ENCODE assay signal across 8 cellular contexts in genomic region chr19:12884926-12885748, GRCh38. TPM values are rescaled to one million over a fixed set of nuclear protein-coding genes. Genes with fewer than 3 reads are reported as not detected.
DNase-seq lines count a peak whose midpoint lies in the region; ATAC-seq and TF ChIP-seq lines count a peak whose summit lies in the region.

No MANE protein-coding gene starts in this region.

- H2AFZ ChIP-seq in Loucy (ENCODE audit: low read length) (peak overlapping the region; percentile 60; the same call in 1 of the 2 replicates), hepatocyte (peak overlapping the region; percentile 56)

- H3K9me3 Mint-ChIP-seq in T-cell, result no peaks in the 10 kb centered on the region

- H3K79me2 ChIP-seq in Loucy (ENCODE audit: insufficient read depth, low read length), result peaks cover 8% of the 10 kb centered on the region; the same call in 1 of the 2 replicates
- H3K79me2 ChIP-seq in hepatocyte, result no peaks in the 10 kb centered on the region

- peak overlapping the region; percentile 51 for H3K4me3 ChIP-seq in Loucy (ENCODE audit: low read length, poor library complexity, severe bottlenecking)
- peak overlapping the region; percentile 36 for H3K4me3 ChIP-seq in adipocyte (ENCODE audit: low read length)
- peak overlapping the region; percentile 20 for H3K4me3 ChIP-seq in hepatocyte
- peak overlapping the region; percentile 57 for H3K4me3 ChIP-seq in skeletal muscle satellite cell (ENCODE audit: low read length)

- H3K27ac ChIP-seq in hepatocyte, result no peak overlapping the region

- H3K9ac ChIP-seq in Loucy (ENCODE audit: low read depth, low read length, poor library complexity, severe bottlenecking) (no peak overlapping the region), adipocyte (ENCODE audit: low read length) (no peak overlapping the region), skeletal muscle satellite cell (ENCODE audit: low read depth, low read length) (no peak overlapping the region)

- H3K27ac Mint-ChIP-seq in T-cell, result peak overlapping the region; percentile 83 to 84

- H3K4me1 ChIP-seq in Loucy (ENCODE audit: insufficient read depth, low read length, poor library complexity, severe bottlenecking) (peaks cover 6% of the 10 kb centered on the region), adipocyte (ENCODE audit: control insufficient read depth, insufficient read depth, low read length) (peaks cover 31% of the 10 kb centered on the region), hepatocyte (ENCODE audit: insufficient read depth) (peaks cover 5% of the 10 kb centered on the region), skeletal muscle satellite cell (ENCODE audit: control insufficient read depth, insufficient read depth, low read length) (peaks cover 12% of the 10 kb centered on the region)

- TF ChIP-seq CTCF in Loucy (conservative IDR thresholded peaks at IDR 0.05; ENCODE audit: low read length), result peak; percentile 42
- peak; percentile 58 for TF ChIP-seq CTCF in hepatocyte (IDR thresholded peaks at IDR 0.05; ENCODE audit: poor library complexity)

- H3K4me2 ChIP-seq in Loucy (ENCODE audit: low read depth, low read length, poor library complexity, severe bottlenecking) (peak overlapping the region; percentile 30), hepatocyte (peak overlapping the region; percentile 92), skeletal muscle satellite cell (ENCODE audit: low read length) (peak overlapping the region; percentile 82)

- POLR2A ChIA-PET in T-cell (lab: Charles Lee), result interaction anchor here (0.5 to 0.7 kb wide), 3 partner anchors 28 to 130 kb away, joined by 3 to 12 read pairs (median 5); no protein-coding TSS in a partner anchor

- no peaks in the 10 kb centered on the region for H3K9me2 ChIP-seq in Loucy (replicated peaks; ENCODE audit: low read depth, low read length)
- no peaks in the 10 kb centered on the region for H3K9me2 ChIP-seq in hepatocyte (replicated peaks; ENCODE audit: insufficient read depth)

- H4K20me1 ChIP-seq in Loucy (ENCODE audit: insufficient read depth, low read length, poor library complexity, severe bottlenecking), result no peaks in the 10 kb centered on the region
- no peaks in the 10 kb centered on the region for H4K20me1 ChIP-seq in hepatocyte (ENCODE audit: insufficient read depth, poor library complexity, severe bottlenecking)

- ATAC-seq in T-cell (replicated peaks in 1 of 4) (peak; percentile 72 to 78 (median 75)), HG02973 (IDR thresholded peaks at IDR 0.05; ENCODE audit: unreplicated experiment) (no peak)

- H3K4me1 Mint-ChIP-seq in T-cell, result peaks cover 25 to 33% (median 26%) of the 10 kb centered on the region in 3 donors

- WGBS in hepatocyte (ENCODE audit: low lambda C conversion rate, missing lambda C conversion rate), result 8% methylated on average over 65 of the region's 73 CpGs

- H3K36me3 Mint-ChIP-seq in T-cell, result no peaks in the 10 kb centered on the region

- H3K36me3 ChIP-seq in Loucy (ENCODE audit: insufficient read depth, low read length), result no peaks in the 10 kb centered on the region
- H3K36me3 ChIP-seq in adipocyte (ENCODE audit: control insufficient read depth, insufficient read depth, low read length, severe bottlenecking), result no peaks in the 10 kb centered on the region
- H3K36me3 ChIP-seq in hepatocyte (replicated peaks; ENCODE audit: insufficient read depth, low read depth), result no peaks in the 10 kb centered on the region
- H3K36me3 ChIP-seq in skeletal muscle satellite cell (ENCODE audit: insufficient read depth, low read length), result no peaks in the 10 kb centered on the region

- H3K27me3 Mint-ChIP-seq in T-cell, result peaks cover 0 to 2% of the 10 kb centered on the region in 2 donors

- H3K27me3 ChIP-seq in Loucy (ENCODE audit: insufficient read depth, low read length, poor library complexity, severe bottlenecking), result no peaks in the 10 kb centered on the region
- H3K27me3 ChIP-seq in adipocyte (replicated peaks; ENCODE audit: control insufficient read depth, insufficient read depth, low read length), result peaks cover 13% of the 10 kb centered on the region
- peaks cover 34% of the 10 kb centered on the region for H3K27me3 ChIP-seq in hepatocyte
- peaks cover 34% of the 10 kb centered on the region for H3K27me3 ChIP-seq in skeletal muscle satellite cell (ENCODE audit: control insufficient read depth, insufficient read depth, low read length)

- H3F3A ChIP-seq in Loucy (ENCODE audit: low read depth), result no peaks in the 10 kb centered on the region

- H3K4me3 Mint-ChIP-seq in T-cell, result peak overlapping the region; percentile 80 to 86 (median 85)

- peak; percentile 55 for DNase-seq in Daoy (ENCODE audit: low read depth)
- DNase-seq in T-cell, result peak; percentile 73 to 91 (median 85)
- DNase-seq in adipocyte (ENCODE audit: low read depth), result peak; percentile 62
- peak; percentile 91 for DNase-seq in hepatocyte (ENCODE audit: low spot score)
- no peak for DNase-seq in GM19240 (ENCODE audit: insufficient read length, low spot score)

- CTCF ChIA-PET in T-cell (lab: Charles Lee), result interaction anchor here in 1 of 2 donors (0.6 to 1.6 kb wide), 12 partner anchors 9 to 109 kb away, joined by 3 to 19 read pairs (median 4); partner anchors contain the start of genes CALR, FARSA and SYCE2

- peaks cover 5% of the 10 kb centered on the region; the same call in 1 of the 2 replicates for H3K9me3 ChIP-seq in Loucy (ENCODE audit: insufficient read depth, low read depth, low read length)
- no peaks in the 10 kb centered on the region for H3K9me3 ChIP-seq in adipocyte (ENCODE audit: control insufficient read depth, low read length)
- no peaks in the 10 kb centered on the region for H3K9me3 ChIP-seq in hepatocyte (ENCODE audit: low read depth)
- peaks cover 14% of the 10 kb centered on the region for H3K9me3 ChIP-seq in skeletal muscle satellite cell (replicated peaks; ENCODE audit: low read length)

RNA-seq across cellular contexts. Expression of gene KLF1, which starts 1.9 kb away (rescaled TPM):
- total RNA-seq in Daoy (2014; rRNA removed; shearing (Covaris generic)), result not detected in 2 replicates
- total RNA-seq in T-cell (under 1 TPM in 3 of 5 donors, not detected in 2; 0.36 to 0.67 (median 0.38) TPM), hepatocyte (0.37 TPM in 1 of 2 replicates, not detected in the other)
- polyA plus RNA-seq in hepatocyte, result not detected in 2 replicates
- under 0.01 and 0.44 TPM in 2 replicates for total RNA-seq in skeletal muscle satellite cell (2012; rRNA removed)

RNA-seq across cellular contexts. Expression of gene DNASE2, which starts 3.9 kb away (rescaled TPM):
- total RNA-seq in Daoy (2014; rRNA removed; shearing (Covaris generic)), result 13.7 and 19.3 TPM in 2 replicates
- total RNA-seq in T-cell (10 to 100 TPM; 13.4 to 32.1 (median 26.5) TPM), hepatocyte (25.7 and 31.5 TPM in 2 replicates)
- 41.3 and 41.9 TPM in 2 replicates for polyA plus RNA-seq in hepatocyte
- 12.0 and 15.5 TPM in 2 replicates for total RNA-seq in skeletal muscle satellite cell (2012; rRNA removed)

RNA-seq across cellular contexts. Expression of gene GCDH, which starts 5.8 kb away (rescaled TPM):
- 47.0 and 91.3 TPM in 2 replicates for total RNA-seq in Daoy (2014; rRNA removed; shearing (Covaris generic))
- total RNA-seq in T-cell, result 10 to 100 TPM; 39.8 to 68.7 (median 60.0) TPM
- total RNA-seq in hepatocyte, result 31.7 and 34.2 TPM in 2 replicates
- polyA plus RNA-seq in hepatocyte, result 23.4 and 30.7 TPM in 2 replicates
- total RNA-seq in skeletal muscle satellite cell (2012; rRNA removed), result 47.4 and 66.4 TPM in 2 replicates

RNA-seq across cellular contexts. Expression of gene SYCE2, which starts 34.0 kb away (rescaled TPM):
- 0.63 TPM in 1 of 2 replicates, not detected in the other for total RNA-seq in Daoy (2014; rRNA removed; shearing (Covaris generic))
- total RNA-seq in T-cell, result 1 to 10 TPM in 2 of 5 donors, not detected in 3; 2.5 to 2.8 TPM
- total RNA-seq in hepatocyte, result 0.67 TPM in 1 of 2 replicates, not detected in the other
- polyA plus RNA-seq in hepatocyte, result 0.77 TPM in 1 of 2 replicates, not detected in the other
- total RNA-seq in skeletal muscle satellite cell (2012; rRNA removed), result not detected in 2 replicates

RNA-seq across cellular contexts. Expression of gene MAST1, which starts 46.8 kb away (rescaled TPM):
- 0.11 and 0.57 TPM in 2 replicates for total RNA-seq in Daoy (2014; rRNA removed; shearing (Covaris generic))
- total RNA-seq in T-cell (under 1 TPM; 0.29 to 0.75 (median 0.43) TPM), hepatocyte (0.20 and 0.32 TPM in 2 replicates)
- 0.22 and 0.54 TPM in 2 replicates for polyA plus RNA-seq in hepatocyte
- total RNA-seq in skeletal muscle satellite cell (2012; rRNA removed), result 0.22 TPM in 1 of 2 replicates, not detected in the other

Comparison
In these comparisons a context has a peak if more than half of its experiments do, and no peak if none do; other contexts are left out.
1. H3K4me2 ChIP-seq: peak in every context shown above with its lines; median percentile 92 in hepatocyte; 82 in skeletal muscle satellite cell; 30 in Loucy.